Comparison of ENCODE assay signal across 32 cellular contexts in genomic region chr11:108847288-108847687, GRCh38.
"Had no signal": no experiment of that assay in that cellular context is flagged by ENCODE, and none has a peak within 500 bp of the region (broad histone marks: within the 10 kb centered on the region; RNA-seq: fewer than 3 reads in every experiment).

No MANE protein-coding gene starts in this region.

- H3K36me3 ChIP-seq: adrenal gland, ascending aorta, brain microvascular endothelial cell had no signal

- H3K27me3 ChIP-seq: adrenal gland, ascending aorta, brain microvascular endothelial cell, dorsolateral prefrontal cortex, gastroesophageal sphincter, heart right ventricle, hepatocyte had no signal

- H3K4me3 Mint-ChIP-seq: activated CD4-positive, alpha-beta memory T cell treated with anti-CD3 and anti-CD28 coated beads, Interleukin-2, amount 10 ng/mL, durations not matched to agents 7 days and 5 days; activated CD4-positive, alpha-beta T cell treated with anti-CD3 and anti-CD28 coated beads, Interleukin-2, amount 10 ng/mL, durations not matched to agents 7 days and 5 days; activated naive CD4-positive, alpha-beta T cell treated with anti-CD3 and anti-CD28 coated beads for 36 hours; activated naive CD4-positive, alpha-beta T cell treated with anti-CD3 and anti-CD28 coated beads, Interleukin-2, amount 50 U/mL, for 24 hours; activated naive CD8-positive, alpha-beta T cell treated with anti-CD3 and anti-CD28 coated beads for 36 hours; activated naive CD8-positive, alpha-beta T cell treated with anti-CD3 and anti-CD28 coated beads, Interleukin-2, amount 50 U/mL, for 24 hours; activated T-cell treated with anti-CD3 and anti-CD28 coated beads, Interleukin-2, amount 50 U/mL, for 24 hours; activated T-cell treated with anti-CD3 and anti-CD28 coated beads, Interleukin-2, amount 50 U/mL, for 72 hours; central memory CD8-positive, alpha-beta T cell; dendritic cell treated with granulocyte-macrophage colony-stimulating factor and Interleukin-4, amounts not matched to agents 40 ng/mL and 50 ng/mL, for 4 days; endodermal cell; T-helper 17 cell; T-helper 2 cell treated with Interferon-gamma antibody and Interleukin-4, amounts not matched to agents 5 μg/mL and 100 μg/mL, for 36 hours had no signal

- ATAC-seq: activated naive CD8-positive, alpha-beta T cell treated with anti-CD3 and anti-CD28 coated beads, Interleukin-2, amount 50 U/mL, for 24 hours; activated T-cell treated with anti-CD3 and anti-CD28 coated beads, Interleukin-2, amount 50 U/mL, for 72 hours; esophagus mucosa; gastroesophageal sphincter; heart right ventricle; T-helper 17 cell had no signal

- H3K4me1 Mint-ChIP-seq: activated CD4-positive, alpha-beta memory T cell treated with anti-CD3 and anti-CD28 coated beads, Interleukin-2, amount 10 ng/mL, durations not matched to agents 7 days and 5 days; activated naive CD8-positive, alpha-beta T cell treated with anti-CD3 and anti-CD28 coated beads, Interleukin-2, amount 50 U/mL, for 24 hours; central memory CD8-positive, alpha-beta T cell had no signal

- DNase-seq: activated CD4-positive, alpha-beta memory T cell treated with anti-CD3 and anti-CD28 coated beads, Interleukin-2, amount 10 ng/mL, durations not matched to agents 7 days and 5 days; activated CD4-positive, alpha-beta T cell treated with anti-CD3 and anti-CD28 coated beads for 1 hour; activated CD4-positive, alpha-beta T cell treated with anti-CD3 and anti-CD28 coated beads for 4 hours; activated CD4-positive, alpha-beta T cell treated with anti-CD3 and anti-CD28 coated beads, Interleukin-2, amount 10 ng/mL, durations not matched to agents 7 days and 5 days; activated CD4-positive, alpha-beta T cell treated with anti-CD3 and anti-CD28 coated beads, Interleukin-2, amount 50 U/mL, for 4 hours; activated CD8-positive, alpha-beta memory T cell treated with anti-CD3 and anti-CD28 coated beads, Interleukin-2, amount 50 U/mL, for 48 hours; activated effector memory CD4-positive, alpha-beta T cell treated with anti-CD3 and anti-CD28 coated beads, Interleukin-2, amount 50 U/mL, for 16 hours; activated naive CD4-positive, alpha-beta T cell treated with anti-CD3 and anti-CD28 coated beads for 36 hours; activated naive CD8-positive, alpha-beta T cell treated with anti-CD3 and anti-CD28 coated beads for 36 hours; activated naive CD8-positive, alpha-beta T cell treated with anti-CD3 and anti-CD28 coated beads, Interleukin-2, amount 50 U/mL, for 24 hours; activated T-cell treated with anti-CD3 and anti-CD28 coated beads for 4 hours; activated T-cell treated with anti-CD3 and anti-CD28 coated beads, Interleukin-2, amount 50 U/mL, for 24 hours; activated T-cell treated with anti-CD3 and anti-CD28 coated beads, Interleukin-2, amount 50 U/mL, for 72 hours; adrenal gland; brain microvascular endothelial cell; dorsolateral prefrontal cortex; effector memory CD4-positive, alpha-beta T cell; endodermal cell; foreskin melanocyte; heart right ventricle; T-helper 1 cell; T-helper 17 cell; T1000 had no signal

- H3K27me3 Mint-ChIP-seq: activated CD4-positive, alpha-beta memory T cell treated with anti-CD3 and anti-CD28 coated beads, Interleukin-2, amount 10 ng/mL, durations not matched to agents 7 days and 5 days; activated CD4-positive, alpha-beta T cell treated with anti-CD3 and anti-CD28 coated beads, Interleukin-2, amount 10 ng/mL, durations not matched to agents 7 days and 5 days; activated naive CD4-positive, alpha-beta T cell treated with anti-CD3 and anti-CD28 coated beads, Interleukin-2, amount 50 U/mL, for 24 hours; activated naive CD8-positive, alpha-beta T cell treated with anti-CD3 and anti-CD28 coated beads for 36 hours; activated naive CD8-positive, alpha-beta T cell treated with anti-CD3 and anti-CD28 coated beads, Interleukin-2, amount 50 U/mL, for 24 hours; activated T-cell treated with anti-CD3 and anti-CD28 coated beads, Interleukin-2, amount 50 U/mL, for 24 hours; central memory CD8-positive, alpha-beta T cell; dendritic cell treated with granulocyte-macrophage colony-stimulating factor and Interleukin-4, amounts not matched to agents 40 ng/mL and 50 ng/mL, for 4 days; T-helper 17 cell had no signal

- H3K27ac ChIP-seq: adrenal gland, ascending aorta, brain microvascular endothelial cell, coronary artery, dorsolateral prefrontal cortex, gastroesophageal sphincter, heart right ventricle, hepatocyte had no signal

- H3K9me3 Mint-ChIP-seq: activated CD4-positive, alpha-beta memory T cell treated with anti-CD3 and anti-CD28 coated beads, Interleukin-2, amount 10 ng/mL, durations not matched to agents 7 days and 5 days; activated CD4-positive, alpha-beta T cell treated with anti-CD3 and anti-CD28 coated beads, Interleukin-2, amount 10 ng/mL, durations not matched to agents 7 days and 5 days; activated naive CD4-positive, alpha-beta T cell treated with anti-CD3 and anti-CD28 coated beads for 36 hours; activated naive CD4-positive, alpha-beta T cell treated with anti-CD3 and anti-CD28 coated beads, Interleukin-2, amount 50 U/mL, for 24 hours; activated naive CD8-positive, alpha-beta T cell treated with anti-CD3 and anti-CD28 coated beads for 36 hours; activated naive CD8-positive, alpha-beta T cell treated with anti-CD3 and anti-CD28 coated beads, Interleukin-2, amount 50 U/mL, for 24 hours; activated T-cell treated with anti-CD3 and anti-CD28 coated beads, Interleukin-2, amount 50 U/mL, for 24 hours; activated T-cell treated with anti-CD3 and anti-CD28 coated beads, Interleukin-2, amount 50 U/mL, for 72 hours; central memory CD8-positive, alpha-beta T cell; dendritic cell treated with granulocyte-macrophage colony-stimulating factor and Interleukin-4, amounts not matched to agents 40 ng/mL and 50 ng/mL, for 4 days; endodermal cell; T-helper 2 cell treated with Interferon-gamma antibody and Interleukin-4, amounts not matched to agents 5 μg/mL and 100 μg/mL, for 36 hours had no signal

- H3K27ac Mint-ChIP-seq: activated CD4-positive, alpha-beta memory T cell treated with anti-CD3 and anti-CD28 coated beads, Interleukin-2, amount 10 ng/mL, durations not matched to agents 7 days and 5 days; activated CD4-positive, alpha-beta T cell treated with anti-CD3 and anti-CD28 coated beads, Interleukin-2, amount 10 ng/mL, durations not matched to agents 7 days and 5 days; activated naive CD4-positive, alpha-beta T cell treated with anti-CD3 and anti-CD28 coated beads for 36 hours; activated naive CD4-positive, alpha-beta T cell treated with anti-CD3 and anti-CD28 coated beads, Interleukin-2, amount 50 U/mL, for 24 hours; activated naive CD8-positive, alpha-beta T cell treated with anti-CD3 and anti-CD28 coated beads for 36 hours; activated naive CD8-positive, alpha-beta T cell treated with anti-CD3 and anti-CD28 coated beads, Interleukin-2, amount 50 U/mL, for 24 hours; activated T-cell treated with anti-CD3 and anti-CD28 coated beads, Interleukin-2, amount 50 U/mL, for 24 hours; activated T-cell treated with anti-CD3 and anti-CD28 coated beads, Interleukin-2, amount 50 U/mL, for 72 hours; dendritic cell treated with granulocyte-macrophage colony-stimulating factor and Interleukin-4, amounts not matched to agents 40 ng/mL and 50 ng/mL, for 4 days; endodermal cell; T-helper 17 cell; T-helper 2 cell treated with Interferon-gamma antibody and Interleukin-4, amounts not matched to agents 5 μg/mL and 100 μg/mL, for 36 hours had no signal

- H3K4me3 ChIP-seq: adrenal gland, ascending aorta, coronary artery, dorsolateral prefrontal cortex, gastroesophageal sphincter, heart right ventricle, hepatocyte had no signal
